Comparison of ENCODE assay signal across 11 cellular contexts in the genomic region with DNA sequence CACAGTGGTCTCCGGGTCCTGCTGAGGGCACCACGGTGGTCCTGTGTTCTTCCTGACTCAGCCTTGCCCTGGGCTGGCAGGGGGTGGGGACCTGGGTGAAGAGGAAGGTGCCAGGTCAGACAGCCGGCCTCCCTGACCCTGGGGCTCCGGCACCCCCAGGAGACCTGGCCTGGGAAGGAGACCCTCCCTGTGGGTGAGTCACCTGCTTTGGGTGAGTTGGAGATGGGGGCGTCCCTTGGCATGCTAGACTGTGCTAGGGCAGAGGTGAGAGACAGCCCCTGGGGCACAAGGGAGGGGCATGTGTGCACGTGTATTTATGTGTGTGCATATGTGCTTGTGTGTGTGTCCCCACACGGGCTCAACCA. TPM values are rescaled to one million over a fixed set of nuclear protein-coding genes. Genes with fewer than 3 reads are reported as not detected.
DNase-seq lines count a peak whose midpoint lies in the region; ATAC-seq and TF ChIP-seq lines count a peak whose summit lies in the region.
"Had no signal": no experiment of that assay in that cellular context is flagged by ENCODE, and none has a peak within 500 bp of the region (broad histone marks: within the 10 kb centered on the region; RNA-seq: fewer than 3 reads in every experiment).

No MANE protein-coding gene starts in this region.

- H3K4me2 ChIP-seq in MM.1S (ENCODE audit: low read depth, low read length), result 0 out of 2 replicates have a peak overlapping the region, but pooled peaks have one; percentile 3

- H3F3A ChIP-seq in MM.1S (ENCODE audit: insufficient read depth, low read length), result no peaks in the 10 kb centered on the region

- TF ChIP-seq POLR2A in adrenal gland (IDR thresholded peaks at IDR 0.05), result no peak

- WGBS in adrenal gland, 4 donors, result 50 to 57% (median 53%) methylated on average over 2 to 7 of the region's 7 CpGs

- intact Hi-C loops in head of caudate nucleus (cut with DNase I) (no loop called here), adrenal gland (cut with DNase I) (no loop called here)

- no peak overlapping the region for H3K9ac ChIP-seq in MM.1S (ENCODE audit: low read length)
- H3K9ac ChIP-seq in adipocyte (ENCODE audit: low read length), result peak overlapping the region; percentile 61

- no peak overlapping the region for H3K27ac Mint-ChIP-seq in CD8-positive, alpha-beta memory T cell
- H3K27ac Mint-ChIP-seq: nephron progenitor cell had no signal

- peaks cover 1 to 4% of the 10 kb centered on the region in 2 donors for H3K27me3 Mint-ChIP-seq in CD8-positive, alpha-beta memory T cell
- H3K27me3 Mint-ChIP-seq: CD4-positive, CD25-positive, alpha-beta regulatory T cell had no signal

- no peaks in the 10 kb centered on the region for H3K27me3 ChIP-seq in AG04450 (ENCODE audit: control insufficient read depth, insufficient read depth, low read length)
- no peaks in the 10 kb centered on the region for H3K27me3 ChIP-seq in MM.1S (replicated peaks; ENCODE audit: insufficient read depth, low read length)
- no peaks in the 10 kb centered on the region for H3K27me3 ChIP-seq in adipocyte (replicated peaks; ENCODE audit: control insufficient read depth, insufficient read depth, low read length)
- H3K27me3 ChIP-seq in CD8-positive, alpha-beta memory T cell (ENCODE audit: insufficient read depth, low read length, poor library complexity, severe bottlenecking), result no peaks in the 10 kb centered on the region
- H3K27me3 ChIP-seq in adrenal gland, result no peaks in the 10 kb centered on the region

- no peaks in the 10 kb centered on the region; the same call in 1 of the 2 replicates for H3K79me2 ChIP-seq in MM.1S (ENCODE audit: low read length)

- H3K9me2 ChIP-seq in MM.1S (replicated peaks; ENCODE audit: insufficient read depth, low read length), result no peaks in the 10 kb centered on the region

- no peaks in the 10 kb centered on the region for H3K36me3 Mint-ChIP-seq in CD8-positive, alpha-beta memory T cell
- H3K36me3 Mint-ChIP-seq: CD4-positive, CD25-positive, alpha-beta regulatory T cell had no signal

- no peaks in the 10 kb centered on the region for H3K9me3 Mint-ChIP-seq in CD8-positive, alpha-beta memory T cell
- H3K9me3 Mint-ChIP-seq: CD4-positive, CD25-positive, alpha-beta regulatory T cell; nephron progenitor cell had no signal

- H3K36me3 ChIP-seq in MM.1S (replicated peaks; ENCODE audit: insufficient read depth, low read length), result no peaks in the 10 kb centered on the region
- H3K36me3 ChIP-seq in adipocyte (ENCODE audit: control insufficient read depth, insufficient read depth, low read length, severe bottlenecking), result no peaks in the 10 kb centered on the region
- H3K36me3 ChIP-seq in CD8-positive, alpha-beta memory T cell (ENCODE audit: insufficient read depth, low read length), result no peaks in the 10 kb centered on the region
- no peaks in the 10 kb centered on the region for H3K36me3 ChIP-seq in adrenal gland (replicated peaks in 1 of 2)

- no peaks in the 10 kb centered on the region for H4K20me1 ChIP-seq in MM.1S (ENCODE audit: insufficient read depth, low read length)

- H3K4me1 ChIP-seq in MM.1S (ENCODE audit: low read length), result peaks cover 15% of the 10 kb centered on the region
- peaks cover 62% of the 10 kb centered on the region for H3K4me1 ChIP-seq in adipocyte (ENCODE audit: control insufficient read depth, insufficient read depth, low read length)
- no peaks in the 10 kb centered on the region for H3K4me1 ChIP-seq in CD8-positive, alpha-beta memory T cell (ENCODE audit: insufficient read depth, low read length)
- peaks cover 0 to 9% of the 10 kb centered on the region in 2 donors for H3K4me1 ChIP-seq in adrenal gland (replicated peaks in 1 of 2)

- H3K4me3 Mint-ChIP-seq in CD8-positive, alpha-beta memory T cell, result peak overlapping the region in 1 of 7 donors; percentile 45
- H3K4me3 Mint-ChIP-seq: nephron progenitor cell had no signal

- H2AFZ ChIP-seq in MM.1S (ENCODE audit: low read length), result no peak overlapping the region

- H3K4me3 ChIP-seq in AG04450 (ENCODE audit: low read depth, low read length) (peak overlapping the region; percentile 10; the same call in 1 of the 2 replicates), MM.1S (ENCODE audit: low read length) (no peak overlapping the region), adipocyte (ENCODE audit: low read length) (peak overlapping the region; percentile 35), adrenal gland (no peak overlapping the region)
- no peak overlapping the region for H3K4me3 ChIP-seq in CD8-positive, alpha-beta memory T cell (ENCODE audit: low read length)

- no peak for ATAC-seq in GM19328 (IDR thresholded peaks at IDR 0.05; ENCODE audit: unreplicated experiment)

- TF ChIP-seq CTCF in AG04450 (IDR thresholded peaks at IDR 0.05; ENCODE audit: low read depth, low read length), result no peak
- TF ChIP-seq CTCF in MM.1S (IDR thresholded peaks at IDR 0.05; ENCODE audit: low read length), result no peak
- TF ChIP-seq CTCF in adrenal gland (IDR thresholded peaks at IDR 0.05), result no peak

- peaks cover 10 to 24% (median 23%) of the 10 kb centered on the region in 3 donors for H3K4me1 Mint-ChIP-seq in CD8-positive, alpha-beta memory T cell

- CTCF ChIA-PET in AG04450 (lab: Charles Lee), result no interaction called here
- CTCF ChIA-PET in CD8-positive, alpha-beta memory T cell (lab: Charles Lee), result no interaction called here

- H3K27ac ChIP-seq in AG04450 (ENCODE audit: low read depth, low read length), result peak overlapping the region; percentile 87
- H3K27ac ChIP-seq in MM.1S (ENCODE audit: low read length), result peak overlapping the region; percentile 41; the same call in 1 of the 2 replicates
- H3K27ac ChIP-seq in CD8-positive, alpha-beta memory T cell (ENCODE audit: low read depth, low read length), result no peak overlapping the region
- no peak overlapping the region for H3K27ac ChIP-seq in adrenal gland

- H3K9me3 ChIP-seq in AG04450 (ENCODE audit: control insufficient read depth, insufficient read depth, low read length), result no peaks in the 10 kb centered on the region; the same call in 1 of the 2 replicates
- H3K9me3 ChIP-seq in MM.1S (replicated peaks; ENCODE audit: insufficient read depth, low read length), result no peaks in the 10 kb centered on the region
- H3K9me3 ChIP-seq in adipocyte (ENCODE audit: control insufficient read depth, low read length), result no peaks in the 10 kb centered on the region
- H3K9me3 ChIP-seq in CD8-positive, alpha-beta memory T cell (ENCODE audit: low read length), result no peaks in the 10 kb centered on the region
- H3K9me3 ChIP-seq in adrenal gland (replicated peaks in 1 of 3), result no peaks in the 10 kb centered on the region

- no peak for DNase-seq in AG04450 (ENCODE audit: low read depth, low spot score)
- DNase-seq in MM.1S, result no peak
- no peak for DNase-seq in adipocyte (ENCODE audit: low read depth)
- peak; percentile 70 for DNase-seq in renal cortical epithelial cell (ENCODE audit: low read depth)
- no peak for DNase-seq in head of caudate nucleus
- no peak for DNase-seq in CD8-positive, alpha-beta memory T cell
- DNase-seq in adrenal gland, result no peak
- DNase-seq: NCI-H1694 treated with DMSO at 0.1 percent for 48 hours, nephron progenitor cell had no signal

- POLR2A ChIA-PET in AG04450 (lab: Yijun Ruan, JAX), result no interaction called here
- POLR2A ChIA-PET in CD8-positive, alpha-beta memory T cell (lab: Charles Lee), result no interaction called here

RNA-seq across cellular contexts. Expression of a gene that starts 23.4 kb away (rescaled TPM):
- polyA plus RNA-seq in AG04450 (2011; rRNA removed) (19.4 and 20.3 TPM in 2 replicates), adrenal gland (10 to 100 TPM in 1 of 3 donors, 1 to 10 TPM in 2; 5.1 to 12.9 (median 5.5) TPM)
- 37.1 and 41.0 TPM in 2 replicates for polyA minus RNA-seq in AG04450 (2011; rRNA and poly(A)+ RNA removed)
- total RNA-seq in renal cortical epithelial cell (22.4 and 34.7 TPM in 2 replicates), adrenal gland (10 to 100 TPM in 5 of 8 donors, 1 to 10 TPM in 3; 8.4 to 14.0 (median 10.2) TPM)
- 1 to 10 TPM in 1 of 2 experiments, under 1 TPM in 1; 0.92 to 1.2 TPM for total RNA-seq in CD8-positive, alpha-beta memory T cell
- polyA plus RNA-seq in CD8-positive, alpha-beta memory T cell, result 2.8 TPM

Comparison
In these comparisons a context has a peak if more than half of its experiments do, and no peak if none do; other contexts are left out.
1. H3K27ac ChIP-seq: peak in AG04450 (single experiment) and MM.1S (single experiment); none in CD8-positive, alpha-beta memory T cell (single experiment) and adrenal gland (0 of 5).
2. H3K4me3 ChIP-seq: peak in AG04450 (single experiment) and adipocyte (single experiment); none in MM.1S (single experiment), CD8-positive, alpha-beta memory T cell (single experiment) and adrenal gland (0 of 4).
3. RNA of a gene that starts 23.4 kb away (total RNA-seq): 22.4 to 34.7 TPM in renal cortical epithelial cell and 8.4 to 14.0 TPM in adrenal gland; 0.92 to 1.2 TPM in CD8-positive, alpha-beta memory T cell; every median in the first group is over 4 times any median in the second.